In genomic region chr16:15643453-15644305, GRCh38 we compare ENCODE assay signal across 8 cellular contexts. TPM values are rescaled to one million over a fixed set of nuclear protein-coding genes. Genes with fewer than 3 reads are reported as not detected.
DNase-seq lines count a peak whose midpoint lies in the region; ATAC-seq, FAIRE-seq and TF ChIP-seq lines count a peak whose summit lies in the region.

No MANE protein-coding gene starts in this region.

- H3K36me3 Mint-ChIP-seq in activated naive CD4-positive, alpha-beta T cell treated with anti-CD3 and anti-CD28 coated beads, Interleukin-2, amount 50 U/mL, for 72 hours, result peaks cover 11 to 13% of the 10 kb centered on the region in 2 donors
- no peaks in the 10 kb centered on the region for H3K36me3 Mint-ChIP-seq in glutamatergic neuron (ENCODE audit: unreplicated experiment)

- H2AFZ ChIP-seq in OCI-LY1 (ENCODE audit: low read length), result 0 out of 2 replicates have a peak overlapping the region, but pooled peaks have one; percentile 48

- H3K36me3 ChIP-seq in HUES64 (ENCODE audit: insufficient read depth, low read length), result peaks cover 6% of the 10 kb centered on the region
- peaks cover 4% of the 10 kb centered on the region; the same call in 1 of the 2 replicates for H3K36me3 ChIP-seq in OCI-LY1 (ENCODE audit: insufficient read depth, low read length)
- H3K36me3 ChIP-seq in pancreas, result peaks cover 0 to 4% (median 0%) of the 10 kb centered on the region in 3 donors

- H3K27ac Mint-ChIP-seq in activated naive CD4-positive, alpha-beta T cell treated with anti-CD3 and anti-CD28 coated beads, Interleukin-2, amount 50 U/mL, for 72 hours, result peak overlapping the region; percentile 96 to 97
- peak overlapping the region; percentile 84 for H3K27ac Mint-ChIP-seq in glutamatergic neuron (ENCODE audit: unreplicated experiment)

- peak in 1 of 2 donors; percentile 16 for ATAC-seq in activated naive CD4-positive, alpha-beta T cell treated with anti-CD3 and anti-CD28 coated beads, Interleukin-2, amount 50 U/mL, for 72 hours
- ATAC-seq in pancreas (peak; percentile 58 to 80 (median 70)), HG03025 (IDR thresholded peaks at IDR 0.05; ENCODE audit: low FRiP score, unreplicated experiment) (no peak), HG03108 (IDR thresholded peaks at IDR 0.05; ENCODE audit: unreplicated experiment) (no peak)

- WGBS in HUES64, result 24% methylated on average over 22 of the region's 22 CpGs
- WGBS in pancreas, 2 donors, result 3 to 5% methylated on average over 22 of the region's 22 CpGs

- no peaks in the 10 kb centered on the region for H3K27me3 Mint-ChIP-seq in glutamatergic neuron (ENCODE audit: unreplicated experiment)

- peaks cover 0 to 1% of the 10 kb centered on the region in 2 donors for H3K9me3 Mint-ChIP-seq in activated naive CD4-positive, alpha-beta T cell treated with anti-CD3 and anti-CD28 coated beads, Interleukin-2, amount 50 U/mL, for 72 hours
- no peaks in the 10 kb centered on the region for H3K9me3 Mint-ChIP-seq in glutamatergic neuron (ENCODE audit: unreplicated experiment)

- H3K9me3 ChIP-seq in HUES64 (ENCODE audit: insufficient read depth, low read depth, low read length) (no peaks in the 10 kb centered on the region), OCI-LY1 (ENCODE audit: low read length) (no peaks in the 10 kb centered on the region), pancreas (no peaks in the 10 kb centered on the region)

- H3K4me1 ChIP-seq in HUES64 (ENCODE audit: insufficient read depth, low read length) (peaks cover 12% of the 10 kb centered on the region; the same call in 1 of the 2 replicates), OCI-LY1 (ENCODE audit: insufficient read depth, low read length, severe bottlenecking) (peaks cover 45% of the 10 kb centered on the region), pancreas (peaks cover 16 to 23% (median 19%) of the 10 kb centered on the region in 3 donors)

- H3F3A ChIP-seq in OCI-LY1 (ENCODE audit: insufficient read depth, low read length), result 0 out of 2 replicates have a peak, but pooled peaks cover 10% of the 10 kb centered on the region

- intact Hi-C loops in pancreas (cut with DNase I), result no loop called here

- peak overlapping the region; percentile 88 for H3K4me2 ChIP-seq in OCI-LY1 (ENCODE audit: low read length)

- H3K27me3 ChIP-seq in HUES64 (ENCODE audit: insufficient read depth, low read length) (no peaks in the 10 kb centered on the region), OCI-LY1 (ENCODE audit: insufficient read depth, low read length) (no peaks in the 10 kb centered on the region), pancreas (no peaks in the 10 kb centered on the region)

- H3K9me2 ChIP-seq in OCI-LY1 (ENCODE audit: low read depth, low read length), result no peaks in the 10 kb centered on the region

- H3K4me3 ChIP-seq in HUES64 (ENCODE audit: low read length) (peak overlapping the region; percentile 96), OCI-LY1 (ENCODE audit: low read depth, low read length, poor library complexity, severe bottlenecking) (peak overlapping the region; percentile 66), pancreas (peak overlapping the region; percentile 77 to 92 (median 88))

- H3K9ac ChIP-seq in HUES64 (ENCODE audit: low read depth, low read length) (peak overlapping the region; percentile 98), OCI-LY1 (ENCODE audit: low read length) (peak overlapping the region; percentile 97)

- peaks cover 6% of the 10 kb centered on the region for H3K4me1 Mint-ChIP-seq in glutamatergic neuron (ENCODE audit: low read depth, unreplicated experiment)

- H3K27ac ChIP-seq in HUES64 (ENCODE audit: low read depth, low read length), result peak overlapping the region; percentile 95
- peak overlapping the region; percentile 84 for H3K27ac ChIP-seq in OCI-LY1 (ENCODE audit: low read depth, low read length, poor library complexity, severe bottlenecking)
- peak overlapping the region; percentile 93 to 99 (median 97) for H3K27ac ChIP-seq in pancreas

- H3K79me2 ChIP-seq in OCI-LY1 (ENCODE audit: insufficient read depth, low read length), result peaks cover 19% of the 10 kb centered on the region

- TF ChIP-seq CTCF in OCI-LY1 (IDR thresholded peaks at IDR 0.05; ENCODE audit: low read length), result peak; percentile 46; the same call in 1 of the 2 replicates
- no peak for TF ChIP-seq CTCF in glutamatergic neuron (IDR thresholded peaks at IDR 0.05; ENCODE audit: partially characterized antibody, unreplicated experiment)
- TF ChIP-seq CTCF in pancreas (IDR thresholded peaks at IDR 0.05), result peak in 3 of 4 donors; percentile 8 to 25 (median 21)

- no peak for FAIRE-seq in pancreas (lab: Jason Lieb, UNC)

- DNase-seq in EL (peak; percentile 69), glutamatergic neuron (no peak), pancreas (peak in 2 of 6 donors; percentile 22 to 46)
- DNase-seq in activated naive CD4-positive, alpha-beta T cell treated with anti-CD3 and anti-CD28 coated beads, Interleukin-2, amount 50 U/mL, for 72 hours (ENCODE audit: low spot score in 2 of 2), result peak in 1 of 2 donors; percentile 29

- peak overlapping the region; percentile 89 for H3K4me3 Mint-ChIP-seq in glutamatergic neuron (ENCODE audit: unreplicated experiment)

- H4K20me1 ChIP-seq in OCI-LY1 (ENCODE audit: insufficient read depth, low read length), result no peaks in the 10 kb centered on the region

RNA-seq across cellular contexts. Expression of gene MARF1, which starts 0.7 kb away (rescaled TPM):
- polyA plus RNA-seq in HUES64 (2013, experiment 1 of 2), result 8.8 TPM
- 12.0 TPM for polyA plus RNA-seq in HUES64 (2013, experiment 2 of 2)
- 100 to 1,000 TPM in 1 of 2 donors, 10 to 100 TPM in 1; 70.8 to 134 TPM for total RNA-seq in activated naive CD4-positive, alpha-beta T cell treated with anti-CD3 and anti-CD28 coated beads, Interleukin-2, amount 50 U/mL, for 72 hours
- 70.5 TPM for total RNA-seq in glutamatergic neuron (ENCODE audit: unreplicated experiment)
- total RNA-seq in pancreas, result 10 to 100 TPM; 31.7 to 65.3 (median 45.4) TPM
- polyA plus RNA-seq in pancreas, result 10 to 100 TPM; 17.3 to 20.6 TPM

RNA-seq across cellular contexts. Expression of gene NDE1, which starts 6.4 kb away (rescaled TPM):
- 26.5 TPM for polyA plus RNA-seq in HUES64 (2013, experiment 1 of 2)
- polyA plus RNA-seq in HUES64 (2013, experiment 2 of 2), result 33.9 TPM
- total RNA-seq in activated naive CD4-positive, alpha-beta T cell treated with anti-CD3 and anti-CD28 coated beads, Interleukin-2, amount 50 U/mL, for 72 hours, result 100 to 1,000 TPM; 114 to 196 TPM
- total RNA-seq in glutamatergic neuron (ENCODE audit: unreplicated experiment) (12.4 TPM), pancreas (10 to 100 TPM in 1 of 6 donors, 1 to 10 TPM in 5; 4.1 to 13.2 (median 6.5) TPM)
- polyA plus RNA-seq in pancreas, result 1 to 10 TPM; 3.3 TPM

Comparison
In these comparisons a context has a peak if more than half of its experiments do, and no peak if none do; other contexts are left out.
1. ATAC-seq: peak in pancreas (4 of 4); none in HG03025 (single experiment) and HG03108 (single experiment).
2. Peak in every context shown above with its lines, with median percentiles within 50 percentile points of each other: H3K27ac ChIP-seq and H3K4me3 ChIP-seq.